ENCODE assay signal across 8 cellular contexts in genomic region chr1:146228144-146228682, GRCh38. TPM values are rescaled to one million over a fixed set of nuclear protein-coding genes. Genes with fewer than 3 reads are reported as not detected.
DNase-seq lines count a peak whose midpoint lies in the region; ATAC-seq and TF ChIP-seq lines count a peak whose summit lies in the region.
"Not testable (repeated sequence)": the region's sequence is repeated elsewhere in the genome, so short reads cannot be mapped to it uniquely, and the experiment has no call there.

No MANE protein-coding gene starts in this region.

- not testable (repeated sequence) for H3K9me3 Mint-ChIP-seq in endodermal cell, immature natural killer cell

- not testable (repeated sequence) for H3K27me3 ChIP-seq in BLaER1; Karpas-422 (ENCODE audit: low read length); endodermal cell (ENCODE audit: control insufficient read depth, insufficient read depth, low read length, poor library complexity, severe bottlenecking)

- TF ChIP-seq CTCF in endodermal cell (conservative IDR thresholded peaks at IDR 0.05); omental fat pad (IDR thresholded peaks at IDR 0.05): not testable (repeated sequence)

- not testable (repeated sequence) for DNase-seq in Karpas-422, endodermal cell
- DNase-seq in activated CD4-positive, CD25-positive, alpha-beta regulatory T cell treated with anti-CD3 and anti-CD28 coated beads, Interleukin-2, amount 50 U/mL, for 72 hours: peak; percentile 42
- peak; percentile 7 for DNase-seq in activated naive CD4-positive, alpha-beta T cell treated with anti-CD3 and anti-CD28 coated beads, Interleukin-2, amount 50 U/mL, for 16 hours
- DNase-seq in immature natural killer cell: peak; percentile 16 to 40 (median 31)
- DNase-seq in omental fat pad (ENCODE audit: low spot score): peak; percentile 21
- DNase-seq in stimulated activated CD8-positive, alpha-beta memory T cell treated with anti-CD3 and anti-CD28 coated beads, Interleukin-4, amount 100 ng/mL, for 48 hours: peak; percentile 47

- H3K9me2 ChIP-seq in Karpas-422 (replicated peaks; ENCODE audit: insufficient read depth, low read length): not testable (repeated sequence)

- H3K4me1 Mint-ChIP-seq in endodermal cell, immature natural killer cell: not testable (repeated sequence)

- peak overlapping the region; percentile 65 for H3K4me3 ChIP-seq in BLaER1
- peak overlapping the region; percentile 59; the same call in 1 of the 2 replicates for H3K4me3 ChIP-seq in Karpas-422 (ENCODE audit: low read length)
- H3K4me3 ChIP-seq in endodermal cell (ENCODE audit: low read length): not testable (repeated sequence)

- peak overlapping the region; percentile 36; the same call in 1 of the 2 replicates for H3K4me2 ChIP-seq in BLaER1
- H3K4me2 ChIP-seq in Karpas-422 (ENCODE audit: low read depth, low read length, poor library complexity, severe bottlenecking): peak overlapping the region; percentile 45

- H3K4me1 ChIP-seq in BLaER1; Karpas-422 (ENCODE audit: low read length); endodermal cell (ENCODE audit: control insufficient read depth, insufficient read depth, low read length): not testable (repeated sequence)

- H3K27ac ChIP-seq in BLaER1; Karpas-422 (ENCODE audit: low read length); endodermal cell (ENCODE audit: low read depth, low read length): not testable (repeated sequence)

- 0% methylated on average over 15 of the region's 53 CpGs; no CpG with 5 or more reads in 1 of the 2 experiments for WGBS in endodermal cell (ENCODE audit: insufficient coverage in 1 of 2, insufficient read length in 1 of 2), 2 experiments

- H3K4me3 Mint-ChIP-seq in endodermal cell: peak overlapping the region; percentile 63
- H3K4me3 Mint-ChIP-seq in immature natural killer cell: peak overlapping the region; percentile 61 to 79 (median 76)

- not testable (repeated sequence) for H3K9me3 ChIP-seq in BLaER1; Karpas-422 (ENCODE audit: low read length); endodermal cell (ENCODE audit: control insufficient read depth, low read length)

- not testable (repeated sequence) for H3K36me3 ChIP-seq in BLaER1; Karpas-422 (ENCODE audit: insufficient read depth, low read length); endodermal cell (ENCODE audit: control insufficient read depth, insufficient read depth, low read length)

- not testable (repeated sequence) for H3K9ac ChIP-seq in BLaER1; endodermal cell (ENCODE audit: extremely low read depth, low read length, poor library complexity, severe bottlenecking)
- peak overlapping the region; percentile 58 for H3K9ac ChIP-seq in Karpas-422 (ENCODE audit: low read length)

- ATAC-seq in omental fat pad (ENCODE audit: low FRiP score): not testable (repeated sequence)

- not testable (repeated sequence) for H3K27me3 Mint-ChIP-seq in endodermal cell (ENCODE audit: insufficient read depth); immature natural killer cell (ENCODE audit: low read depth in 3 of 3)

- H3K79me2 ChIP-seq in Karpas-422 (ENCODE audit: low read length): not testable (repeated sequence)

- not testable (repeated sequence) for H3K36me3 Mint-ChIP-seq in endodermal cell (ENCODE audit: low read depth); immature natural killer cell

- not testable (repeated sequence) for H4K20me1 ChIP-seq in BLaER1; Karpas-422 (ENCODE audit: insufficient read depth, low read depth, low read length)

- not testable (repeated sequence) for H3K27ac Mint-ChIP-seq in endodermal cell
- peak overlapping the region in 2 of 6 donors; percentile 55 to 59 for H3K27ac Mint-ChIP-seq in immature natural killer cell

- not testable (repeated sequence) for H2AFZ ChIP-seq in Karpas-422 (ENCODE audit: low read length)

RNA-seq across cellular contexts. Expression of gene NOTCH2NLA, which starts 0.6 kb away (rescaled TPM):
- total RNA-seq in Karpas-422 (2014; rRNA removed; shearing (Covaris generic); ENCODE audit: low replicate concordance): 1.9 and 8.2 TPM in 2 replicates
- total RNA-seq in endodermal cell (10 to 100 TPM; 23.9 to 30.2 TPM), omental fat pad (10 to 100 TPM; 39.6 to 52.0 (median 46.4) TPM)
- 12.0 TPM for polyA plus RNA-seq in endodermal cell (2013, experiment 1 of 2)
- 12.1 TPM for polyA plus RNA-seq in endodermal cell (2013, experiment 2 of 2)
- polyA plus RNA-seq in immature natural killer cell: 10 to 100 TPM; 18.9 to 19.7 (median 19.2) TPM
